ENCODE assay signal across 18 cellular contexts in genomic region chr16:19636436-19637267, GRCh38.
DNase-seq lines count a peak whose midpoint lies in the region; ATAC-seq, FAIRE-seq and TF ChIP-seq lines count a peak whose summit lies in the region.
"Had no signal": no experiment of that assay in that cellular context is flagged by ENCODE, and none has a peak within 500 bp of the region (broad histone marks: within the 10 kb centered on the region; RNA-seq: fewer than 3 reads in every experiment).

No MANE protein-coding gene starts in this region.

- CTCF ChIA-PET in K562 (lab: Yijun Ruan, JAX; ENCODE audit: low intra/inter-chr PET ratio): no interaction called here
- CTCF ChIA-PET in SK-N-SH (lab: Yijun Ruan, JAX): interaction anchor here (0.8 kb wide), 1 partner anchor 249 kb away, joined by 4 read pairs; no protein-coding TSS in a partner anchor

- 53% methylated on average over 7 of the region's 7 CpGs for WGBS in K562 (ENCODE audit: insufficient coverage, low coverage, missing lambda C conversion rate)
- WGBS in esophagus squamous epithelium, 2 donors: 74 to 81% methylated on average over 7 of the region's 7 CpGs
- no CpG with 5 or more reads among the region's 7 CpGs for WGBS in trophoblast cell (ENCODE audit: extremely low coverage, insufficient coverage, insufficient read length)
- WGBS in transverse colon (ENCODE audit: low coverage in 1 of 2), 2 donors: 77 to 85% methylated on average over 4 to 7 of the region's 7 CpGs
- 89% methylated on average over 7 of the region's 7 CpGs for WGBS in SK-N-SH (ENCODE audit: low lambda C conversion rate)

- peak overlapping the region; percentile 5 for H4K8ac ChIP-seq in trophoblast cell (ENCODE audit: low read depth, low read length)

- peak overlapping the region; percentile 65 for H2BK120ac ChIP-seq in trophoblast cell (ENCODE audit: insufficient read depth, low read length, poor library complexity)

- H3K9me1 ChIP-seq in K562 (ENCODE audit: control insufficient read depth, insufficient read depth, low read length): no peaks in the 10 kb centered on the region

- TF ChIP-seq RAD21 in K562 (CRISPR knock-in tag; conservative IDR thresholded peaks at IDR 0.05 in 1 of 2, IDR thresholded peaks at IDR 0.05 in 1 of 2) (no peak), SK-N-SH (IDR thresholded peaks at IDR 0.05; ENCODE audit: low read length) (no peak)

- H3K9me3 ChIP-seq in K562 (replicated peaks; ENCODE audit: control insufficient read depth, insufficient read depth, low read depth, low read length) (no peaks in the 10 kb centered on the region), esophagus squamous epithelium (no peaks in the 10 kb centered on the region), trophoblast cell (ENCODE audit: insufficient read depth, low read depth, low read length) (no peaks in the 10 kb centered on the region), transverse colon (no peaks in the 10 kb centered on the region), SK-N-SH (no peaks in the 10 kb centered on the region)
- H3K9me3 ChIP-seq: BLaER1 treated with 17β-estradiol and CSF1 and Interleukin-3, amounts not matched to agents 10 nM and 100 nM had no signal

- H3K18ac ChIP-seq in trophoblast cell (ENCODE audit: low read length): no peak overlapping the region

- H3K36me3 ChIP-seq in K562 (ENCODE audit: control insufficient read depth, insufficient read depth, low read length): peaks cover 10% of the 10 kb centered on the region; the same call in 1 of the 3 replicates
- peaks cover 0 to 93% (median 0%) of the 10 kb centered on the region in 3 donors for H3K36me3 ChIP-seq in esophagus squamous epithelium
- peaks cover 4 to 8% of the 10 kb centered on the region in 2 experiments for H3K36me3 ChIP-seq in trophoblast cell (ENCODE audit: control insufficient read depth in 1 of 2, insufficient read depth in 2 of 2, low read length in 2 of 2)
- peaks cover 0 to 42% (median 3%) of the 10 kb centered on the region in 4 donors for H3K36me3 ChIP-seq in transverse colon
- peaks cover 41 to 48% of the 10 kb centered on the region in 2 experiments for H3K36me3 ChIP-seq in SK-N-SH (replicated peaks in 1 of 2; ENCODE audit: control insufficient read depth in 1 of 2, insufficient read depth in 2 of 2, low read length in 1 of 2)

- in situ Hi-C loops in K562 (cut with MboI) (no loop called here), transverse colon (cut with MboI; ENCODE audit: low pct_ligation_motif_present in 1 of 4, low pct_unique_long_range_greater_than_20kb in 1 of 4, low sequenced_read_pairs in 3 of 4) (no loop called here)

- H3K79me1 ChIP-seq in trophoblast cell (ENCODE audit: low read length): peaks cover 13% of the 10 kb centered on the region

- no peaks in the 10 kb centered on the region for H3F3A ChIP-seq in SK-N-SH (replicated peaks; ENCODE audit: insufficient read depth)

- no peak overlapping the region for H2AK5ac ChIP-seq in trophoblast cell (ENCODE audit: low read length)

- no peak overlapping the region for H3K23ac ChIP-seq in trophoblast cell (ENCODE audit: low read length)

- no peak overlapping the region for H3K4me2 ChIP-seq in K562 (ENCODE audit: insufficient read depth, low read length)
- no peak overlapping the region for H3K4me2 ChIP-seq in trophoblast cell (ENCODE audit: low read length)
- H3K4me2 ChIP-seq in SK-N-SH: no peak overlapping the region
- H3K4me2 ChIP-seq: BLaER1 treated with 17β-estradiol and CSF1 and Interleukin-3, amounts not matched to agents 10 nM and 100 nM had no signal

- H3K4me3 ChIP-seq in K562 (no peak overlapping the region), esophagus squamous epithelium (no peak overlapping the region), trophoblast cell (ENCODE audit: low read depth, low read length) (no peak overlapping the region), transverse colon (no peak overlapping the region), SK-N-SH (ENCODE audit: low read depth in 2 of 2, low read length in 1 of 2) (no peak overlapping the region)
- H3K4me3 ChIP-seq: BLaER1 treated with 17β-estradiol and CSF1 and Interleukin-3, amounts not matched to agents 10 nM and 100 nM had no signal

- no peak overlapping the region for H3K14ac ChIP-seq in trophoblast cell (ENCODE audit: low read length)

- POLR2A ChIA-PET in K562 (lab: Yijun Ruan, JAX) (no interaction called here), SK-N-SH (lab: Yijun Ruan, JAX) (no interaction called here)

- TF ChIP-seq CTCF in K562 (IDR thresholded peaks at IDR 0.05 in 2 of 3, conservative IDR thresholded peaks at IDR 0.05 in 1 of 3; ENCODE audit: insufficient read depth in 2 of 3, low read depth in 1 of 3, low read length in 3 of 3) (no peak), esophagus squamous epithelium (IDR thresholded peaks at IDR 0.05) (no peak), transverse colon (IDR thresholded peaks at IDR 0.05) (no peak), GM20000 (IDR thresholded peaks at IDR 0.05; ENCODE audit: extremely low read depth, missing control alignments) (no peak), SK-N-SH (IDR thresholded peaks at IDR 0.05) (no peak)

- H3K4me1 ChIP-seq in K562 (replicated peaks in 1 of 2; ENCODE audit: control insufficient read depth in 2 of 2, insufficient read depth in 2 of 2, low read length in 2 of 2) (no peaks in the 10 kb centered on the region), esophagus squamous epithelium (peaks cover 0 to 7% (median 5%) of the 10 kb centered on the region in 3 donors), trophoblast cell (ENCODE audit: control insufficient read depth in 1 of 2, insufficient read depth in 2 of 2, low read length in 2 of 2) (peaks cover 3% of the 10 kb centered on the region in 2 experiments), transverse colon (peaks cover 0 to 2% (median 0%) of the 10 kb centered on the region in 4 donors), SK-N-SH (ENCODE audit: control insufficient read depth in 1 of 2, insufficient read depth in 2 of 2, low read depth in 1 of 2, low read length in 1 of 2) (no peaks in the 10 kb centered on the region)

- TF ChIP-seq EP300 in K562 (IDR thresholded peaks at IDR 0.05; ENCODE audit: low read length) (no peak), transverse colon (IDR thresholded peaks at IDR 0.05; ENCODE audit: low read depth) (no peak), SK-N-SH (IDR thresholded peaks at IDR 0.05; ENCODE audit: borderline replicate concordance in 1 of 2, low read depth in 1 of 2, low read length in 1 of 2) (no peak)

- peak overlapping the region; percentile 60 for H4K91ac ChIP-seq in trophoblast cell (ENCODE audit: low read depth, low read length)

- H3K27me3 ChIP-seq in K562 (ENCODE audit: control insufficient read depth in 2 of 2, insufficient read depth in 2 of 2, low read length in 2 of 2) (no peaks in the 10 kb centered on the region), esophagus squamous epithelium (no peaks in the 10 kb centered on the region), trophoblast cell (ENCODE audit: insufficient read depth, low read length) (no peaks in the 10 kb centered on the region), transverse colon (no peaks in the 10 kb centered on the region), SK-N-SH (ENCODE audit: insufficient read depth) (no peaks in the 10 kb centered on the region)
- H3K27me3 ChIP-seq: BLaER1 treated with 17β-estradiol and CSF1 and Interleukin-3, amounts not matched to agents 10 nM and 100 nM had no signal

- H4K12ac ChIP-seq in trophoblast cell (ENCODE audit: low read depth, low read length): no peak overlapping the region

- no TSS peak for BruUV-seq in K562 (replicated peaks; lab: Mats Ljungman, UMichigan)

- TF ChIP-seq POLR2A in K562 (conservative IDR thresholded peaks at IDR 0.05) (no peak), esophagus squamous epithelium (IDR thresholded peaks at IDR 0.05) (no peak), transverse colon (IDR thresholded peaks at IDR 0.05) (no peak)

- H3K79me2 ChIP-seq in K562 (ENCODE audit: control insufficient read depth, insufficient read depth, low read length) (no peaks in the 10 kb centered on the region), trophoblast cell (ENCODE audit: control insufficient read depth, insufficient read depth, low read length, poor library complexity) (no peaks in the 10 kb centered on the region), SK-N-SH (ENCODE audit: insufficient read depth) (no peaks in the 10 kb centered on the region)

- no peak for FAIRE-seq in K562 (lab: Jason Lieb, UNC)
- FAIRE-seq: D721Med had no signal

- H2AFZ ChIP-seq in K562 (ENCODE audit: low read depth, low read length) (no peak overlapping the region), trophoblast cell (ENCODE audit: insufficient read depth, low read length, poor library complexity) (no peak overlapping the region), SK-N-SH (ENCODE audit: low read depth) (no peak overlapping the region)

- no peak for ATAC-seq in K562

- H3K27ac ChIP-seq in K562 (ENCODE audit: extremely low read depth, low read depth, low read length): no peak overlapping the region
- peak overlapping the region; percentile 39 to 77 (median 74) for H3K27ac ChIP-seq in esophagus squamous epithelium
- peak overlapping the region; percentile 66 for H3K27ac ChIP-seq in trophoblast cell (ENCODE audit: low read depth, low read length)
- peak overlapping the region in 3 of 4 donors; percentile 7 to 59 (median 29) for H3K27ac ChIP-seq in transverse colon
- no peak overlapping the region for H3K27ac ChIP-seq in SK-N-SH (ENCODE audit: low read depth in 2 of 2, low read length in 1 of 2)
- H3K27ac ChIP-seq: BLaER1 treated with 17β-estradiol and CSF1 and Interleukin-3, amounts not matched to agents 10 nM and 100 nM had no signal

- H2BK12ac ChIP-seq in trophoblast cell (ENCODE audit: low read length): peak overlapping the region; percentile 48

- H3K9me2 ChIP-seq in SK-N-SH: no peaks in the 10 kb centered on the region

- H3K4ac ChIP-seq in trophoblast cell (ENCODE audit: low read depth, low read length): no peak overlapping the region

- no peaks in the 10 kb centered on the region for H4K20me1 ChIP-seq in K562 (replicated peaks; ENCODE audit: control insufficient read depth, insufficient read depth, low read length)
- H4K20me1 ChIP-seq in SK-N-SH (ENCODE audit: insufficient read depth): no peaks in the 10 kb centered on the region
- H4K20me1 ChIP-seq: BLaER1 treated with 17β-estradiol and CSF1 and Interleukin-3, amounts not matched to agents 10 nM and 100 nM had no signal

- H2BK5ac ChIP-seq in trophoblast cell (ENCODE audit: low read depth, low read length, poor library complexity): peak overlapping the region; percentile 49

- DNase-seq in K562 (ENCODE audit: extremely low read depth in 1 of 4, low spot score in 3 of 4): no peak
- no peak for DNase-seq in esophagus squamous epithelium (lab: John Stamatoyannopoulos, UW)
- no peak for DNase-seq in trophoblast cell
- DNase-seq in transverse colon: no peak
- no peak for DNase-seq in GM20000 (ENCODE audit: low spot score)
- DNase-seq in SK-N-SH: no peak
- DNase-seq in retina: no peak
- DNase-seq: DMS79 treated with DMSO at 0.1 percent for 48 hours, H7, HFFc6, NCI-H1417, NCI-H187 treated with DMSO at 0.1 percent for 48 hours, NCI-H226, NCI-H524, NCI-H82, SHP77 had no signal

- no peak overlapping the region for H3K9ac ChIP-seq in K562 (ENCODE audit: insufficient read depth in 1 of 2, low read depth in 2 of 2, low read length in 2 of 2)
- H3K9ac ChIP-seq in trophoblast cell (ENCODE audit: low read length): no peak overlapping the region
- no peak overlapping the region for H3K9ac ChIP-seq in SK-N-SH
- H3K9ac ChIP-seq: BLaER1 treated with 17β-estradiol and CSF1 and Interleukin-3, amounts not matched to agents 10 nM and 100 nM had no signal

- intact Hi-C loops in K562 (cut with micrococcal nuclease) (no loop called here), esophagus squamous epithelium (cut with DNase I) (no loop called here), transverse colon (cut with DNase I; ENCODE audit: low total_unique reads) (no loop called here)

Comparison
In these comparisons a context has a peak if more than half of its experiments do, and no peak if none do; other contexts are left out.
1. H3K27ac ChIP-seq: peak in esophagus squamous epithelium (4 of 4), trophoblast cell (single experiment) and transverse colon (3 of 4); none in K562 (single experiment) and SK-N-SH (0 of 2).